20 cellular contexts compared by ENCODE assay signal in the genomic region with DNA sequence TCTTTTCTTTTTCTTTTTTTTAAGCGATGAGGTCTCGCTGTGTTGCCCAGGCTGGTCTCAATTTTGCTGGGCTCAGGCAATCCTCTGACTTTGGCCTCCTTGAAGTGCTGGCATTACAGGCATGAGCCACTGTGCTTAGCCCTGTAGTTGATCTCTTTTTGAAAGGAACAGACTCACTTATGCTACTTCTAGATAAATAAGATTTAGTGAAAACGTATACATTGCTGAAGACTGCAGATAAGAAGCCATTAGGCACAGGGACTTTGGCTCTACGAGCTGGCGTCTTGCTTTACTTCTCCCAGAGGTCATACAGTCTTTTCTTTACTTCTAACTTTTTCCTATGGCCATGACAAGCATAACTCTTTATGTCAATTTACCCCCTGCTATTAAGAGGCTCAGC.
"Had no signal": no experiment of that assay in that cellular context is flagged by ENCODE, and none has a peak within 500 bp of the region (broad histone marks: within the 10 kb centered on the region; RNA-seq: fewer than 3 reads in every experiment).

No MANE protein-coding gene starts in this region.

- ATAC-seq: activated CD4-positive, CD25-positive, alpha-beta regulatory T cell treated with anti-CD3 and anti-CD28 coated beads, Interleukin-2, amount 50 U/mL, for 24 hours; activated CD8-positive, alpha-beta T cell treated with anti-CD3 and anti-CD28 coated beads for 36 hours; activated T-cell treated with anti-CD3 and anti-CD28 coated beads, Interleukin-2, amount 50 U/mL, for 72 hours; PC-3 had no signal

- H3K4me1 Mint-ChIP-seq: activated naive CD4-positive, alpha-beta T cell treated with anti-CD3 and anti-CD28 coated beads, Interleukin-2, amount 10 ng/mL, durations not matched to agents 7 days and 5 days; activated naive CD8-positive, alpha-beta T cell treated with anti-CD3 and anti-CD28 coated beads for 36 hours had no signal

- H3K4me3 Mint-ChIP-seq: activated CD8-positive, alpha-beta T cell treated with anti-CD3 and anti-CD28 coated beads for 36 hours; activated naive CD4-positive, alpha-beta T cell treated with anti-CD3 and anti-CD28 coated beads, Interleukin-2, amount 10 ng/mL, durations not matched to agents 7 days and 5 days; activated naive CD8-positive, alpha-beta T cell treated with anti-CD3 and anti-CD28 coated beads for 36 hours; activated T-cell treated with anti-CD3 and anti-CD28 coated beads, Interleukin-2, amount 50 U/mL, for 72 hours; T-helper 1 cell treated with Interleukin-12 subunit alpha and Interleukin-12 subunit beta and Interleukin-4 antibody, amounts not matched to agents 30 μg/mL and 1 μg/mL, for 36 hours had no signal

- H3K36me3 Mint-ChIP-seq: activated naive CD4-positive, alpha-beta T cell treated with anti-CD3 and anti-CD28 coated beads, Interleukin-2, amount 10 ng/mL, durations not matched to agents 7 days and 5 days had no signal

- H3K27me3 Mint-ChIP-seq: activated CD8-positive, alpha-beta T cell treated with anti-CD3 and anti-CD28 coated beads for 36 hours; activated naive CD4-positive, alpha-beta T cell treated with anti-CD3 and anti-CD28 coated beads, Interleukin-2, amount 10 ng/mL, durations not matched to agents 7 days and 5 days; activated naive CD8-positive, alpha-beta T cell treated with anti-CD3 and anti-CD28 coated beads for 36 hours had no signal

- H3K9me3 Mint-ChIP-seq: activated CD8-positive, alpha-beta T cell treated with anti-CD3 and anti-CD28 coated beads for 36 hours; activated naive CD4-positive, alpha-beta T cell treated with anti-CD3 and anti-CD28 coated beads, Interleukin-2, amount 10 ng/mL, durations not matched to agents 7 days and 5 days; activated naive CD8-positive, alpha-beta T cell treated with anti-CD3 and anti-CD28 coated beads for 36 hours; activated T-cell treated with anti-CD3 and anti-CD28 coated beads, Interleukin-2, amount 50 U/mL, for 72 hours; activated T-helper 2 cell treated with anti-CD3 and anti-CD28 coated beads, Interferon-gamma antibody, Interleukin-2, Interleukin-4, amounts not matched to agents 10 μg/mL and 5 μg/mL and 100 μg/mL, durations not matched to agents 14 hours and 24 hours and 36 hours; T-helper 1 cell treated with Interleukin-12 subunit alpha and Interleukin-12 subunit beta and Interleukin-4 antibody, amounts not matched to agents 30 μg/mL and 1 μg/mL, for 36 hours had no signal

- DNase-seq: activated CD4-positive, alpha-beta T cell treated with anti-CD3 and anti-CD28 coated beads for 4 hours; activated CD8-positive, alpha-beta memory T cell treated with anti-CD3 and anti-CD28 coated beads, Interleukin-2, amount 50 U/mL, for 4 hours; activated CD8-positive, alpha-beta T cell treated with anti-CD3 and anti-CD28 coated beads for 36 hours; activated gamma-delta T cell treated with Interleukin-2 at 50 U/mL for 16 hours; activated naive CD4-positive, alpha-beta T cell treated with anti-CD3 and anti-CD28 coated beads, Interleukin-2, amount 10 ng/mL, durations not matched to agents 7 days and 5 days; activated naive CD8-positive, alpha-beta T cell treated with anti-CD3 and anti-CD28 coated beads for 36 hours; activated T-cell treated with anti-CD3 and anti-CD28 coated beads, Interleukin-2, amount 50 U/mL, for 72 hours; KG1; NCI-H1048; NCI-H146; NCI-H187 treated with DMSO at 0.1 percent for 48 hours; NCI-H2081 treated with DMSO at 0.1 percent for 48 hours; NCI-H446; NCI-H524; PC-3; SHP77 treated with DMSO at 0.1 percent for 48 hours; T-helper 9 cell had no signal

- H3K27ac Mint-ChIP-seq: activated CD8-positive, alpha-beta T cell treated with anti-CD3 and anti-CD28 coated beads for 36 hours; activated naive CD4-positive, alpha-beta T cell treated with anti-CD3 and anti-CD28 coated beads, Interleukin-2, amount 10 ng/mL, durations not matched to agents 7 days and 5 days; activated naive CD8-positive, alpha-beta T cell treated with anti-CD3 and anti-CD28 coated beads for 36 hours; activated T-cell treated with anti-CD3 and anti-CD28 coated beads, Interleukin-2, amount 50 U/mL, for 72 hours; activated T-helper 2 cell treated with anti-CD3 and anti-CD28 coated beads, Interferon-gamma antibody, Interleukin-2, Interleukin-4, amounts not matched to agents 10 μg/mL and 5 μg/mL and 100 μg/mL, durations not matched to agents 14 hours and 24 hours and 36 hours; T-helper 1 cell treated with Interleukin-12 subunit alpha and Interleukin-12 subunit beta and Interleukin-4 antibody, amounts not matched to agents 30 μg/mL and 1 μg/mL, for 36 hours had no signal
